In the genomic region with DNA sequence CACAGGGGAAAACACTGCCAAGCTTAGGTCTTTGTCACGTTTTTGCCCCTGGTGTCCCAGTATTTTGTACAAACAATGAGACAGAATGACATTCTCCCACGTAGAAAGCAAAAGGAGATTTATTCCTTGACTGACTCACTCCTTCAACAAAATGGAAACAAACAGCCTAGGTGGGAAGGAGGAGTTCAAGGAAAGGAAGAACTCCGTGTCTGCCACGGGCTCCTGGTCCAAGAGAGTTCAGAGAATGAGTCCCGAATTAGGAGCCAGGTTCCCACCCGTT, we compare ENCODE assay signal across 17 cellular contexts. TPM values are rescaled to one million over a fixed set of nuclear protein-coding genes. Genes with fewer than 3 reads are reported as not detected.
A peak's percentile ranks its signal among the peaks of the same experiment; 100 is the strongest.
DNase-seq lines count a peak whose midpoint lies in the region; ATAC-seq and TF ChIP-seq lines count a peak whose summit lies in the region.
"Had no signal": no experiment of that assay in that cellular context is flagged by ENCODE, and none has a peak within 500 bp of the region (broad histone marks: within the 10 kb centered on the region; RNA-seq: fewer than 3 reads in every experiment).

No MANE protein-coding gene starts in this region.

- H3K27me3 ChIP-seq in Panc1 (ENCODE audit: control insufficient read depth, insufficient read depth, low read length) (no peaks in the 10 kb centered on the region), endodermal cell (ENCODE audit: control insufficient read depth, insufficient read depth, low read length, poor library complexity, severe bottlenecking) (no peaks in the 10 kb centered on the region), transverse colon (no peaks in the 10 kb centered on the region)
- H3K27me3 ChIP-seq: tibial artery had no signal

- TF ChIP-seq EP300 in transverse colon (IDR thresholded peaks at IDR 0.05; ENCODE audit: low read depth): no peak

- H3K4me3 Mint-ChIP-seq in endodermal cell (no peak overlapping the region), nephron progenitor cell (peak overlapping the region; percentile 62)

- CTCF ChIA-PET in Panc1 (lab: Charles Lee): no interaction called here

- H3K27ac Mint-ChIP-seq in endodermal cell (no peak overlapping the region), nephron progenitor cell (no peak overlapping the region)

- no peak for DNase-seq in Panc1 (ENCODE audit: low read depth, low spot score)
- DNase-seq in endodermal cell: no peak
- no peak for DNase-seq in nephron progenitor cell
- no peak for DNase-seq in transverse colon
- no peak for DNase-seq in activated CD4-positive, alpha-beta T cell treated with anti-CD3 and anti-CD28 coated beads for 48 hours
- no peak for DNase-seq in NCI-H128 (lab: John Stamatoyannopoulos, UW; ENCODE audit: unreplicated experiment)
- DNase-seq in NCI-H1436 treated with DMSO at 0.1 percent for 48 hours (lab: John Stamatoyannopoulos, UW): no peak
- DNase-seq: activated naive CD4-positive, alpha-beta T cell treated with anti-CD3 and anti-CD28 coated beads, Interleukin-2, amount 50 U/mL, for 16 hours; activated T-cell treated with anti-CD3 and anti-CD28 coated beads for 4 hours; foreskin melanocyte; MV-4-11; naive thymus-derived CD8-positive, alpha-beta T cell; NCI-H2081; stimulated activated CD4-positive, alpha-beta T cell treated with anti-CD3 and anti-CD28 coated beads, Interleukin-12 subunit alpha, Interleukin-12 subunit beta, amount 100 ng/mL, for 4 hours had no signal

- BruUV-seq in Panc1 (replicated peaks; lab: Mats Ljungman, UMichigan): no TSS peak

- no peaks in the 10 kb centered on the region for H3K9me3 Mint-ChIP-seq in endodermal cell
- no peaks in the 10 kb centered on the region for H3K9me3 Mint-ChIP-seq in nephron progenitor cell
- H3K9me3 Mint-ChIP-seq: naive thymus-derived CD8-positive, alpha-beta T cell had no signal

- H3K4me3 ChIP-seq in Panc1 (ENCODE audit: low read depth in 2 of 2, low read length in 2 of 2) (no peak overlapping the region), endodermal cell (ENCODE audit: low read length) (peak overlapping the region; percentile 24), transverse colon (no peak overlapping the region)

- H3K4me1 Mint-ChIP-seq in endodermal cell: peaks cover 84% of the 10 kb centered on the region
- H3K4me1 Mint-ChIP-seq in nephron progenitor cell: peaks cover 89% of the 10 kb centered on the region

- ATAC-seq in Panc1: no peak
- ATAC-seq: naive thymus-derived CD8-positive, alpha-beta T cell had no signal

- intact Hi-C loops in Panc1 (cut with micrococcal nuclease; ENCODE audit: unreplicated experiment): no loop called here
- intact Hi-C loops in transverse colon (cut with DNase I; ENCODE audit: low total_unique reads): no loop called here

- WGBS in endodermal cell (ENCODE audit: insufficient coverage in 1 of 2, insufficient read length in 1 of 2), 2 experiments: 75 to 80% methylated on average over 5 to 6 of the region's 6 CpGs
- 50 to 63% methylated on average over 5 to 6 of the region's 6 CpGs for WGBS in transverse colon (ENCODE audit: low coverage in 1 of 2), 2 donors

- H3K27ac ChIP-seq in Panc1 (ENCODE audit: low read length) (peak overlapping the region; percentile 65), endodermal cell (ENCODE audit: low read depth, low read length) (no peak overlapping the region), transverse colon (peak overlapping the region; percentile 95 to 97 (median 96))

- H3K27me3 Mint-ChIP-seq in endodermal cell (ENCODE audit: insufficient read depth): no peaks in the 10 kb centered on the region
- peaks cover 9% of the 10 kb centered on the region for H3K27me3 Mint-ChIP-seq in nephron progenitor cell (ENCODE audit: low read depth, poor library complexity)
- H3K27me3 Mint-ChIP-seq: naive thymus-derived CD8-positive, alpha-beta T cell; progenitor cell of endocrine pancreas had no signal

- POLR2A ChIA-PET in Panc1 (lab: Charles Lee): no interaction called here

- H3K9me3 ChIP-seq in Panc1 (ENCODE audit: control insufficient read depth, insufficient read depth, low read depth, low read length) (no peaks in the 10 kb centered on the region), endodermal cell (ENCODE audit: control insufficient read depth, low read length) (no peaks in the 10 kb centered on the region), transverse colon (no peaks in the 10 kb centered on the region)
- H3K9me3 ChIP-seq: left ventricle myocardium inferior, tibial artery had no signal

- in situ Hi-C loops in Panc1 (cut with HindIII; ENCODE audit: low pct_unique_long_range_greater_than_20kb, low sequenced_read_pairs) (no loop called here), transverse colon (cut with MboI; ENCODE audit: low pct_ligation_motif_present in 1 of 4, low pct_unique_long_range_greater_than_20kb in 1 of 4, low sequenced_read_pairs in 3 of 4) (no loop called here)

- H3K36me3 ChIP-seq in Panc1 (ENCODE audit: control insufficient read depth, insufficient read depth, low read length) (peaks cover 26% of the 10 kb centered on the region), endodermal cell (ENCODE audit: control insufficient read depth, insufficient read depth, low read length) (peaks cover 69% of the 10 kb centered on the region), transverse colon (no peaks in the 10 kb centered on the region)

- H3K4me1 ChIP-seq in Panc1 (ENCODE audit: control insufficient read depth, insufficient read depth, low read length) (peaks cover 58% of the 10 kb centered on the region), endodermal cell (ENCODE audit: control insufficient read depth, insufficient read depth, low read length) (peaks cover 52% of the 10 kb centered on the region), transverse colon (peaks cover 64 to 70% (median 66%) of the 10 kb centered on the region in 4 donors)

- no peak for TF ChIP-seq POLR2A in transverse colon (IDR thresholded peaks at IDR 0.05)

- no peak for TF ChIP-seq CTCF in Panc1 (IDR thresholded peaks at IDR 0.05)
- TF ChIP-seq CTCF in endodermal cell (conservative IDR thresholded peaks at IDR 0.05): no peak
- TF ChIP-seq CTCF in nephron progenitor cell (IDR thresholded peaks at IDR 0.05): no peak
- TF ChIP-seq CTCF in transverse colon (IDR thresholded peaks at IDR 0.05): no peak

- no peak overlapping the region for H3K9ac ChIP-seq in endodermal cell (ENCODE audit: extremely low read depth, low read length, poor library complexity, severe bottlenecking)

- H3K36me3 Mint-ChIP-seq in endodermal cell (ENCODE audit: low read depth): peaks cover 32% of the 10 kb centered on the region
- H3K36me3 Mint-ChIP-seq in nephron progenitor cell (ENCODE audit: low read depth): peaks cover 50% of the 10 kb centered on the region

RNA-seq across cellular contexts. Expression of gene TLE3, which starts 8.1 kb away (rescaled TPM):
- 132 TPM for total RNA-seq in Panc1 (2021; ENCODE audit: unreplicated experiment)
- polyA plus RNA-seq in Panc1 (2012; ENCODE audit: insufficient read length): 94.7 TPM
- 10 to 100 TPM; 66.5 to 81.1 TPM for total RNA-seq in endodermal cell
- 51.9 TPM for polyA plus RNA-seq in endodermal cell (2013, experiment 1 of 2)
- polyA plus RNA-seq in endodermal cell (2013, experiment 2 of 2): 48.9 TPM
- total RNA-seq in transverse colon: 100 to 1,000 TPM in 2 of 4 donors, 10 to 100 TPM in 2; 49.8 to 223 (median 114) TPM
